Comparison of ENCODE assay signal across 8 cellular contexts in genomic region chr2:208266641-208267335, GRCh38. TPM values are rescaled to one million over a fixed set of nuclear protein-coding genes. Genes with fewer than 3 reads are reported as not detected.
DNase-seq lines count a peak whose midpoint lies in the region; ATAC-seq, FAIRE-seq and TF ChIP-seq lines count a peak whose summit lies in the region.

No MANE protein-coding gene starts in this region.

- H3K36me3 ChIP-seq in cardiac muscle cell (peaks cover 6% of the 10 kb centered on the region), kidney (ENCODE audit: control insufficient read depth in 1 of 2, insufficient read depth in 2 of 2, low read length in 2 of 2) (peaks cover 0 to 2% of the 10 kb centered on the region in 2 donors), testis (ENCODE audit: low read depth, missing control alignments) (no peaks in the 10 kb centered on the region)

- no peaks in the 10 kb centered on the region for H3K27me3 Mint-ChIP-seq in activated naive CD8-positive, alpha-beta T cell treated with anti-CD3 and anti-CD28 coated beads, Interleukin-2, amount 50 U/mL, for 24 hours

- in situ Hi-C loops in GM13977 (cut with MboI; ENCODE audit: low pct_unique_long_range_greater_than_20kb, low sequenced_read_pairs, unreplicated experiment) = no loop called here

- H3K9me3 ChIP-seq in cardiac muscle cell (ENCODE audit: low read depth) (no peaks in the 10 kb centered on the region), kidney (ENCODE audit: control insufficient read depth in 1 of 2, low read length in 2 of 2) (no peaks in the 10 kb centered on the region), testis (no peaks in the 10 kb centered on the region)

- H3K4me1 ChIP-seq in cardiac muscle cell (ENCODE audit: low read depth) (peaks cover 8% of the 10 kb centered on the region), kidney (ENCODE audit: control insufficient read depth in 1 of 2, insufficient read depth in 1 of 2, low read depth in 1 of 2, low read length in 2 of 2) (peaks cover 0 to 12% of the 10 kb centered on the region in 2 donors), testis (peaks cover 18% of the 10 kb centered on the region)

- peak overlapping the region; percentile 64 to 68 for H3K9ac ChIP-seq in kidney (ENCODE audit: low read length in 2 of 2)

- H3K4me3 Mint-ChIP-seq in activated naive CD8-positive, alpha-beta T cell treated with anti-CD3 and anti-CD28 coated beads, Interleukin-2, amount 50 U/mL, for 24 hours = peak overlapping the region; percentile 90

- H3K9me3 Mint-ChIP-seq in activated naive CD8-positive, alpha-beta T cell treated with anti-CD3 and anti-CD28 coated beads, Interleukin-2, amount 50 U/mL, for 24 hours = no peaks in the 10 kb centered on the region

- no peak for ATAC-seq in Right ventricle myocardium inferior
- peak; percentile 4 for ATAC-seq in HG03103 (IDR thresholded peaks at IDR 0.05; ENCODE audit: low read depth, unreplicated experiment)
- no peak for ATAC-seq in activated naive CD8-positive, alpha-beta T cell treated with anti-CD3 and anti-CD28 coated beads, Interleukin-2, amount 50 U/mL, for 24 hours

- TF ChIP-seq CTCF in cardiac muscle cell (IDR thresholded peaks at IDR 0.05; ENCODE audit: low read depth, low read length) (no peak), kidney (IDR thresholded peaks at IDR 0.05; ENCODE audit: borderline replicate concordance, extremely low read depth, insufficient read depth) (no peak), testis (IDR thresholded peaks at IDR 0.05) (no peak), GM13977 (IDR thresholded peaks at IDR 0.05; ENCODE audit: extremely low read depth, insufficient read depth, missing control alignments) (no peak)

- H3K4me1 Mint-ChIP-seq in activated naive CD8-positive, alpha-beta T cell treated with anti-CD3 and anti-CD28 coated beads, Interleukin-2, amount 50 U/mL, for 24 hours = peaks cover 43% of the 10 kb centered on the region

- H3K27me3 ChIP-seq in cardiac muscle cell (no peaks in the 10 kb centered on the region), testis (no peaks in the 10 kb centered on the region)

- DNase-seq in cardiac muscle cell (ENCODE audit: low read depth in 1 of 2, low spot score in 1 of 2) = peak in 1 of 2 donors; percentile 31
- DNase-seq in Right ventricle myocardium inferior (ENCODE audit: missing footprints) = no peak
- DNase-seq in activated naive CD8-positive, alpha-beta T cell treated with anti-CD3 and anti-CD28 coated beads, Interleukin-2, amount 50 U/mL, for 24 hours = no peak
- DNase-seq in kidney = no peak
- no peak for DNase-seq in testis
- DNase-seq in dedifferentiated amniotic fluid mesenchymal stem cell (ENCODE audit: extremely low spot score) = no peak
- DNase-seq in GM13977 (ENCODE audit: low spot score) = no peak

- 0 to 2% methylated on average over 11 of the region's 11 CpGs for WGBS in testis, 2 donors

- intact Hi-C loops in Right ventricle myocardium inferior (cut with DNase I) (loop anchor here (1.0 to 5.0 kb wide), 2 partner anchors 12 to 56 kb away; no protein-coding TSS in a partner anchor), kidney (cut with DNase I) (no loop called here), testis (cut with DNase I; ENCODE audit: low total_unique reads) (no loop called here)

- H3K36me3 Mint-ChIP-seq in activated naive CD8-positive, alpha-beta T cell treated with anti-CD3 and anti-CD28 coated beads, Interleukin-2, amount 50 U/mL, for 24 hours (ENCODE audit: low read depth) = peaks cover 10% of the 10 kb centered on the region

- TF ChIP-seq POLR2A in testis (IDR thresholded peaks at IDR 0.05) = no peak

- H3K27ac Mint-ChIP-seq in activated naive CD8-positive, alpha-beta T cell treated with anti-CD3 and anti-CD28 coated beads, Interleukin-2, amount 50 U/mL, for 24 hours = peak overlapping the region; percentile 96

- no peak for FAIRE-seq in kidney (lab: Jason Lieb, UNC)

- peak overlapping the region; percentile 92 for H3K27ac ChIP-seq in cardiac muscle cell
- H3K27ac ChIP-seq in kidney (ENCODE audit: low read depth in 2 of 2, low read length in 2 of 2) = peak overlapping the region; percentile 76 to 85
- peak overlapping the region; percentile 96 to 98 for H3K27ac ChIP-seq in testis

- peak overlapping the region; percentile 71 for H3K4me3 ChIP-seq in cardiac muscle cell
- peak overlapping the region; percentile 87 to 97 for H3K4me3 ChIP-seq in kidney (ENCODE audit: low read length in 2 of 2)
- peak overlapping the region; percentile 96 to 99 for H3K4me3 ChIP-seq in testis

RNA-seq across cellular contexts. Expression of gene PIKFYVE, which starts 0.7 kb away (rescaled TPM):
- total RNA-seq in cardiac muscle cell = 15.3 and 24.3 TPM in 2 replicates
- 7.3 and 7.5 TPM in 2 replicates for polyA plus RNA-seq in cardiac muscle cell
- total RNA-seq in Right ventricle myocardium inferior = 14.8 TPM
- 31.5 TPM for total RNA-seq in kidney
- 3.4 TPM for polyA plus RNA-seq in kidney (ENCODE audit: insufficient read depth, low read depth, low replicate concordance)
- 10 to 100 TPM; 50.0 to 55.0 TPM for total RNA-seq in testis
- polyA plus RNA-seq in testis (ENCODE audit: insufficient read depth, low read depth, low replicate concordance) = 29.0 TPM

RNA-seq across cellular contexts. Expression of gene IDH1, which starts 11.9 kb away (rescaled TPM):
- 85.4 and 138 TPM in 2 replicates for total RNA-seq in cardiac muscle cell
- 118 and 164 TPM in 2 replicates for polyA plus RNA-seq in cardiac muscle cell
- total RNA-seq in Right ventricle myocardium inferior = 52.4 TPM
- 53.1 TPM for total RNA-seq in kidney
- polyA plus RNA-seq in kidney (ENCODE audit: insufficient read depth, low read depth, low replicate concordance) = 95.7 TPM
- 100 to 1,000 TPM in 1 of 2 donors, 10 to 100 TPM in 1; 80.0 to 120 TPM for total RNA-seq in testis
- 93.4 TPM for polyA plus RNA-seq in testis (ENCODE audit: insufficient read depth, low read depth, low replicate concordance)
